In genomic region chr21:36179145-36179544, GRCh38 we compare ENCODE assay signal across 23 cellular contexts. TPM values are rescaled to one million over a fixed set of nuclear protein-coding genes. Genes with fewer than 3 reads are reported as not detected.
A peak's percentile ranks its signal among the peaks of the same experiment; 100 is the strongest.
DNase-seq lines count a peak whose midpoint lies in the region; ATAC-seq and TF ChIP-seq lines count a peak whose summit lies in the region.
"Had no signal": no experiment of that assay in that cellular context is flagged by ENCODE, and none has a peak within 500 bp of the region (broad histone marks: within the 10 kb centered on the region; RNA-seq: fewer than 3 reads in every experiment).

No MANE protein-coding gene starts in this region.

- no peak overlapping the region for H2BK20ac ChIP-seq in IMR-90 (ENCODE audit: low read depth, low read length)

- no peak overlapping the region for H4K91ac ChIP-seq in IMR-90 (ENCODE audit: insufficient read depth, low read depth, low read length)

- H3K56ac ChIP-seq in IMR-90 (ENCODE audit: extremely low read depth, insufficient read depth, low read length): no peak overlapping the region

- H3K18ac ChIP-seq in IMR-90 (ENCODE audit: low read depth, low read length): no peak overlapping the region

- dilution Hi-C loops in IMR-90 (cut with HindIII; ENCODE audit: low sequenced_read_pairs, unreplicated experiment): no loop called here

- no peak overlapping the region for H3K9ac ChIP-seq in IMR-90 (ENCODE audit: low read depth, low read length)
- H3K9ac ChIP-seq: BLaER1 treated with 17β-estradiol and CSF1 and Interleukin-3, amounts not matched to agents 10 nM and 100 nM; GM23248 had no signal

- no peak overlapping the region for H3K23ac ChIP-seq in IMR-90 (ENCODE audit: low read depth, low read length)

- H3K27me3 ChIP-seq in IMR-90 (ENCODE audit: control insufficient read depth, insufficient read depth, low read length) (no peaks in the 10 kb centered on the region), neutrophil (no peaks in the 10 kb centered on the region)
- H3K27me3 ChIP-seq: BE2C; BLaER1 treated with 17β-estradiol and CSF1 and Interleukin-3, amounts not matched to agents 10 nM and 100 nM had no signal

- no peak overlapping the region for H2AK9ac ChIP-seq in IMR-90 (replicated peaks; ENCODE audit: low read depth, low read length, poor library complexity)

- no peak for TF ChIP-seq POLR2A in IMR-90 (IDR thresholded peaks at IDR 0.05; ENCODE audit: low read depth, low read length)

- H3K4me2 ChIP-seq in IMR-90 (ENCODE audit: low read depth, low read length): no peak overlapping the region
- H3K4me2 ChIP-seq: A549 had no signal

- no peak overlapping the region for H2BK5ac ChIP-seq in IMR-90 (ENCODE audit: low read depth, low read length, poor library complexity, severe bottlenecking)

- CTCF ChIA-PET in HEK293 (lab: Yijun Ruan, JAX): interaction anchor here (0.6 to 1.2 kb wide), 3 partner anchors 37 to 236 kb away, joined by 3 read pairs; no protein-coding TSS in a partner anchor
- CTCF ChIA-PET in IMR-90 (lab: Yijun Ruan, JAX): no interaction called here

- in situ Hi-C loops in IMR-90 (cut with MboI; ENCODE audit: low sequenced_read_pairs): no loop called here

- ATAC-seq in IMR-90 (ENCODE audit: low read depth): peak; percentile 49
- ATAC-seq: A549, GM12878 had no signal

- H3K79me1 ChIP-seq in IMR-90 (ENCODE audit: low read depth in 1 of 2, low read length in 2 of 2): peaks cover 11 to 32% of the 10 kb centered on the region in 2 experiments; a peak in 3 of 4 replicates

- no TSS peak for BruUV-seq in IMR-90 (replicated peaks; lab: Mats Ljungman, UMichigan)

- no peak overlapping the region for H3K27ac ChIP-seq in HEK293 (ENCODE audit: extremely low read depth, low read depth, low read length)
- no peak overlapping the region for H3K27ac ChIP-seq in IMR-90 (ENCODE audit: insufficient read depth, low read length)
- peak overlapping the region; percentile 1; the same call in 1 of the 2 replicates for H3K27ac ChIP-seq in VCaP
- H3K27ac ChIP-seq in neutrophil: peak overlapping the region; percentile 66
- H3K27ac ChIP-seq: A549; BLaER1 treated with 17β-estradiol and CSF1 and Interleukin-3, amounts not matched to agents 10 nM and 100 nM; GM23248 had no signal

- DNase-seq in IMR-90 (peak; percentile 70), NCI-H1417 (lab: John Stamatoyannopoulos, UW) (no peak), dermis blood vessel endothelial cell (no peak)
- no peak for DNase-seq in central memory CD4-positive, alpha-beta T cell
- DNase-seq: 8988T; ACHN; AML-193; BE2C; CD4-positive, alpha-beta T cell; CD8-positive, alpha-beta memory T cell; DMS 273 treated with DMSO at 0.1 percent for 48 hours; DMS79; EL; GDM1; GM23248; H7; HCEC 1CT had no signal

- POLR2A ChIA-PET in HEK293 (lab: Yijun Ruan, JAX): no interaction called here
- POLR2A ChIA-PET in IMR-90 (lab: Charles Lee; ENCODE audit: unreplicated experiment): interaction anchor here (0.6 kb wide), 1 partner anchor 170 kb away, joined by 3 read pairs; no protein-coding TSS in a partner anchor

- H3K4me1 ChIP-seq in HEK293 (ENCODE audit: control insufficient read depth, insufficient read depth, low read length) (no peaks in the 10 kb centered on the region), IMR-90 (ENCODE audit: control insufficient read depth, insufficient read depth, low read length) (no peaks in the 10 kb centered on the region), neutrophil (ENCODE audit: control insufficient read depth in 1 of 2, insufficient read depth in 1 of 2, low read depth in 1 of 2, low read length in 1 of 2) (peaks cover 56 to 65% of the 10 kb centered on the region in 2 experiments)
- H3K4me1 ChIP-seq: A549, BE2C had no signal

- H3K36me3 ChIP-seq in HEK293 (ENCODE audit: control insufficient read depth in 2 of 2, insufficient read depth in 1 of 2, low read length in 2 of 2) (no peaks in the 10 kb centered on the region), IMR-90 (ENCODE audit: control insufficient read depth, insufficient read depth, low read length) (no peaks in the 10 kb centered on the region; the same call in 1 of the 2 replicates), neutrophil (no peaks in the 10 kb centered on the region)
- H3K36me3 ChIP-seq: BE2C had no signal

- no peak overlapping the region for H4K8ac ChIP-seq in IMR-90 (ENCODE audit: low read depth in 2 of 2, low read length in 2 of 2)

- no peak overlapping the region for H3K4ac ChIP-seq in IMR-90 (ENCODE audit: low read depth, low read length)

- H3K14ac ChIP-seq in IMR-90 (replicated peaks; ENCODE audit: low read depth, low read length): no peak overlapping the region

- H2AFZ ChIP-seq in IMR-90 (replicated peaks; ENCODE audit: low read length, poor library complexity): no peak overlapping the region
- H2AFZ ChIP-seq: GM23248 had no signal

- peaks cover 12% of the 10 kb centered on the region; the same call in 1 of the 2 replicates for H3K9me1 ChIP-seq in IMR-90 (ENCODE audit: insufficient read depth, low read length)

- no peak overlapping the region for H2AK5ac ChIP-seq in IMR-90 (ENCODE audit: low read depth, low read length)

- no peak overlapping the region for H4K5ac ChIP-seq in IMR-90 (ENCODE audit: low read depth, low read length)

- no peaks in the 10 kb centered on the region; the same call in 1 of the 2 replicates for H4K20me1 ChIP-seq in IMR-90 (ENCODE audit: insufficient read depth, low read length)
- H4K20me1 ChIP-seq: BLaER1 treated with 17β-estradiol and CSF1 and Interleukin-3, amounts not matched to agents 10 nM and 100 nM had no signal

- H3K4me3 ChIP-seq in HEK293 (ENCODE audit: low read depth, low read length) (no peak overlapping the region), IMR-90 (ENCODE audit: insufficient read depth, low read depth, low read length) (no peak overlapping the region), neutrophil (ENCODE audit: low read depth in 1 of 2, low read length in 1 of 2) (no peak overlapping the region)
- H3K4me3 ChIP-seq: A549; BLaER1 treated with 17β-estradiol and CSF1 and Interleukin-3, amounts not matched to agents 10 nM and 100 nM; GM12878; GM23248 had no signal

- H3K9me3 ChIP-seq in HEK293 (ENCODE audit: control insufficient read depth, insufficient read depth, low read depth, low read length) (no peaks in the 10 kb centered on the region), IMR-90 (ENCODE audit: control insufficient read depth, insufficient read depth, low read length) (peaks cover 3% of the 10 kb centered on the region; the same call in 1 of the 2 replicates), neutrophil (no peaks in the 10 kb centered on the region)
- H3K9me3 ChIP-seq: A549, BE2C had no signal

- TF ChIP-seq CTCF in HEK293 (tag by site-specific recombination; IDR thresholded peaks at IDR 0.05): no peak
- TF ChIP-seq CTCF in IMR-90 (conservative IDR thresholded peaks at IDR 0.05; ENCODE audit: low read depth, low read length): no peak
- no peak for TF ChIP-seq CTCF in VCaP (conservative IDR thresholded peaks at IDR 0.05)
- no peak for TF ChIP-seq CTCF in neutrophil (IDR thresholded peaks at IDR 0.05)

- no peak overlapping the region for H2BK15ac ChIP-seq in IMR-90 (ENCODE audit: low read depth, low read length)

- intact Hi-C loops in IMR-90 (cut with micrococcal nuclease): no loop called here

- no peak for TF ChIP-seq RAD21 in IMR-90 (IDR thresholded peaks at IDR 0.05; ENCODE audit: low read length)

- no peak overlapping the region for H2BK120ac ChIP-seq in IMR-90 (ENCODE audit: low read depth, low read length)

TF ChIP-seq in HEK293, 187 proteins besides CTCF, POLR2A, EP300 and RAD21 (continues in another document):
- no peak for TF ChIP-seq ZSCAN18 (tag by site-specific recombination; IDR thresholded peaks at IDR 0.05)

TF ChIP-seq in IMR-90, 13 proteins besides CTCF, POLR2A, EP300 and RAD21:
- TF ChIP-seq NFE2L2 (IDR thresholded peaks at IDR 0.05; ENCODE audit: low read depth, low read length) (no peak), CHD1 (IDR thresholded peaks at IDR 0.05; ENCODE audit: low read depth, low read length) (no peak), FOS (IDR thresholded peaks at IDR 0.05; ENCODE audit: low read depth, low read length) (no peak)

RNA-seq across cellular contexts. Expression of gene DOP1B, which starts 22.5 kb away (rescaled TPM):
- total RNA-seq in IMR-90 (2012; rRNA removed) (7.5 and 8.8 TPM in 2 replicates), dermis blood vessel endothelial cell (5.1 and 11.1 TPM in 2 replicates)
- polyA plus RNA-seq in IMR-90 (2012; rRNA removed): 12.2 and 13.0 TPM in 2 replicates
- polyA plus RNA-seq in IMR-90 (2012; cell fraction: cytosol; rRNA removed): 8.1 and 10.8 TPM in 2 replicates
- polyA plus RNA-seq in IMR-90 (2012; cell fraction: nucleus; rRNA removed; ENCODE audit: low replicate concordance): 12.9 and 16.4 TPM in 2 replicates

RNA-seq across cellular contexts. Expression of gene CBR3, which starts 44.3 kb away (rescaled TPM):
- total RNA-seq in IMR-90 (2012; rRNA removed) (12.8 and 13.4 TPM in 2 replicates), dermis blood vessel endothelial cell (5.8 and 6.8 TPM in 2 replicates)
- polyA plus RNA-seq in IMR-90 (2012; rRNA removed): 15.4 and 18.7 TPM in 2 replicates
- polyA plus RNA-seq in IMR-90 (2012; cell fraction: cytosol; rRNA removed): 12.7 and 18.1 TPM in 2 replicates
- 5.1 and 8.9 TPM in 2 replicates for polyA plus RNA-seq in IMR-90 (2012; cell fraction: nucleus; rRNA removed; ENCODE audit: low replicate concordance)

Comparison
In these comparisons a context has a peak if more than half of its experiments do, and no peak if none do; other contexts are left out.
1. H3K27ac ChIP-seq: peak in VCaP (single experiment) and neutrophil (single experiment); none in HEK293 (single experiment) and IMR-90 (single experiment).